In genomic region chr3:183466575-183466974, GRCh38 we compare ENCODE assay signal across 24 cellular contexts.
"Had no signal": no experiment of that assay in that cellular context is flagged by ENCODE, and none has a peak within 500 bp of the region (broad histone marks: within the 10 kb centered on the region; RNA-seq: fewer than 3 reads in every experiment).

No MANE protein-coding gene starts in this region.

- H3K9me3 ChIP-seq: esophagus squamous epithelium, mucosa of descending colon, prostate gland, right atrium auricular region, thoracic aorta, tibial nerve, upper lobe of right lung, uterus had no signal

- H3K27ac ChIP-seq: coronary artery, esophagus squamous epithelium, neural progenitor cell, prostate gland, right atrium auricular region, thoracic aorta, tibial nerve, upper lobe of right lung, uterus had no signal

- H3K27me3 ChIP-seq: esophagus squamous epithelium, neural progenitor cell, right atrium auricular region, tibial nerve, upper lobe of right lung, uterus had no signal

- H3K4me2 ChIP-seq: neural progenitor cell had no signal

- DNase-seq: dermis blood vessel endothelial cell; effector memory CD4-positive, alpha-beta T cell; esophagus squamous epithelium; foreskin melanocyte; hypothalamus; immature natural killer cell; mucosa of descending colon; naive thymus-derived CD4-positive, alpha-beta T cell; small intestine; stimulated activated CD4-positive, alpha-beta T cell treated with anti-CD3 and anti-CD28 coated beads, Interleukin-15, amount 100 ng/mL, for 24 hours; stimulated activated CD4-positive, alpha-beta T cell treated with anti-CD3 and anti-CD28 coated beads, Interleukin-2, amount 100 ng/mL, for 48 hours; stimulated activated naive B cell treated with anti-CD40 and anti-IgM and Interleukin-4, amounts not matched to agents 10 μg/mL and 1 μg/mL and 100 μg/mL, for 72 hours; upper lobe of right lung; uterus had no signal

- H2AFZ ChIP-seq: neural progenitor cell had no signal

- FAIRE-seq: endothelial cell of umbilical vein, keratinocyte, small intestine had no signal

- H3K4me3 ChIP-seq: coronary artery, esophagus squamous epithelium, lung, mucosa of descending colon, neural progenitor cell, prostate gland, right atrium auricular region, thoracic aorta, tibial nerve, upper lobe of right lung, uterus had no signal

- H3K4me1 ChIP-seq: neural progenitor cell, prostate gland, right atrium auricular region, upper lobe of right lung, uterus had no signal

- H3K9ac ChIP-seq: neural progenitor cell had no signal

- H3K36me3 ChIP-seq: esophagus squamous epithelium, neural progenitor cell, prostate gland, right atrium auricular region, thoracic aorta, tibial nerve, upper lobe of right lung, uterus had no signal

- ATAC-seq: left lobe of liver; mucosa of descending colon; naive thymus-derived CD4-positive, alpha-beta T cell; stimulated activated naive B cell treated with anti-CD40 and anti-IgM and Interleukin-4, amounts not matched to agents 10 μg/mL and 1 μg/mL and 100 μg/mL, for 72 hours; upper lobe of right lung had no signal
